In genomic region chr20:4173142-4173541, GRCh38 we compare ENCODE assay signal across 8 cellular contexts. TPM values are rescaled to one million over a fixed set of nuclear protein-coding genes. Genes with fewer than 3 reads are reported as not detected.
DNase-seq lines count a peak whose midpoint lies in the region; ATAC-seq lines count a peak whose summit lies in the region.
"Had no signal": no experiment of that assay in that cellular context is flagged by ENCODE, and none has a peak within 500 bp of the region (broad histone marks: within the 10 kb centered on the region; RNA-seq: fewer than 3 reads in every experiment).

No MANE protein-coding gene starts in this region.

- peaks cover 29% of the 10 kb centered on the region for H3K4me1 Mint-ChIP-seq in stimulated activated naive CD8-positive, alpha-beta T cell treated with anti-CD3 and anti-CD28 coated beads, Interleukin-15, Interleukin-2, amounts not matched to agents 100 ng/mL and 50 ng/mL, for 24 hours (ENCODE audit: low read depth)
- H3K4me1 Mint-ChIP-seq in T-helper 17 cell = peaks cover 13% of the 10 kb centered on the region
- peaks cover 11 to 25% of the 10 kb centered on the region in 2 donors for H3K4me1 Mint-ChIP-seq in immature natural killer cell

- no peak overlapping the region for H3K4me3 Mint-ChIP-seq in stimulated activated naive CD8-positive, alpha-beta T cell treated with anti-CD3 and anti-CD28 coated beads, Interleukin-15, Interleukin-2, amounts not matched to agents 100 ng/mL and 50 ng/mL, for 24 hours
- H3K4me3 Mint-ChIP-seq in T-helper 17 cell (peak overlapping the region; percentile 78), immature natural killer cell (peak overlapping the region; percentile 23 to 80 (median 73))

- DNase-seq in stimulated activated naive CD8-positive, alpha-beta T cell treated with anti-CD3 and anti-CD28 coated beads, Interleukin-15, Interleukin-2, amounts not matched to agents 100 U/mL and 50 U/mL, for 24 hours = no peak
- DNase-seq in T-helper 17 cell (no peak), immature natural killer cell (no peak), G401 (ENCODE audit: low spot score) (no peak)

- H3K27ac Mint-ChIP-seq in stimulated activated naive CD8-positive, alpha-beta T cell treated with anti-CD3 and anti-CD28 coated beads, Interleukin-15, Interleukin-2, amounts not matched to agents 100 ng/mL and 50 ng/mL, for 24 hours = peak overlapping the region; percentile 18
- no peak overlapping the region for H3K27ac Mint-ChIP-seq in T-helper 17 cell
- peak overlapping the region in 3 of 6 donors; percentile 0 to 36 (median 0) for H3K27ac Mint-ChIP-seq in immature natural killer cell

- in situ Hi-C loops in G401 (cut with HindIII; ENCODE audit: low sequenced_read_pairs) = no loop called here

- no peaks in the 10 kb centered on the region for H3K9me3 ChIP-seq in T-helper 17 cell (ENCODE audit: control insufficient read depth, low read length, poor library complexity, severe bottlenecking)
- H3K9me3 ChIP-seq: HAP-1 had no signal

- H3K36me3 Mint-ChIP-seq in stimulated activated naive CD8-positive, alpha-beta T cell treated with anti-CD3 and anti-CD28 coated beads, Interleukin-15, Interleukin-2, amounts not matched to agents 100 ng/mL and 50 ng/mL, for 24 hours (ENCODE audit: low read depth) = no peaks in the 10 kb centered on the region
- peaks cover 2% of the 10 kb centered on the region for H3K36me3 Mint-ChIP-seq in T-helper 17 cell (ENCODE audit: low read depth)
- no peaks in the 10 kb centered on the region for H3K36me3 Mint-ChIP-seq in immature natural killer cell

- ATAC-seq in stimulated activated naive CD8-positive, alpha-beta T cell treated with anti-CD3 and anti-CD28 coated beads, Interleukin-15, Interleukin-2, amounts not matched to agents 100 U/mL and 50 U/mL, for 24 hours = no peak
- ATAC-seq in T-helper 17 cell = no peak
- ATAC-seq in GM18870 (IDR thresholded peaks at IDR 0.05; ENCODE audit: unreplicated experiment) = no peak
- ATAC-seq in GM21447 (IDR thresholded peaks at IDR 0.05; ENCODE audit: unreplicated experiment) = no peak

- H3K9me3 Mint-ChIP-seq in stimulated activated naive CD8-positive, alpha-beta T cell treated with anti-CD3 and anti-CD28 coated beads, Interleukin-15, Interleukin-2, amounts not matched to agents 100 ng/mL and 50 ng/mL, for 24 hours = no peaks in the 10 kb centered on the region
- H3K9me3 Mint-ChIP-seq in immature natural killer cell = no peaks in the 10 kb centered on the region

- H3K27me3 Mint-ChIP-seq in stimulated activated naive CD8-positive, alpha-beta T cell treated with anti-CD3 and anti-CD28 coated beads, Interleukin-15, Interleukin-2, amounts not matched to agents 100 ng/mL and 50 ng/mL, for 24 hours = no peaks in the 10 kb centered on the region
- H3K27me3 Mint-ChIP-seq in T-helper 17 cell (no peaks in the 10 kb centered on the region), immature natural killer cell (ENCODE audit: low read depth in 3 of 3) (peaks cover 0 to 3% (median 3%) of the 10 kb centered on the region in 3 donors)

RNA-seq across cellular contexts. Expression of gene SMOX, which starts 24.5 kb away (rescaled TPM):
- 10 to 100 TPM in 1 of 2 donors, 1 to 10 TPM in 1; 3.1 to 40.8 TPM for total RNA-seq in T-helper 17 cell
- polyA plus RNA-seq in immature natural killer cell = 1 to 10 TPM in 2 of 3 donors, not detected in 1; 1.5 to 2.7 TPM
- 9.2 and 13.3 TPM in 2 replicates for total RNA-seq in G401 (2014; rRNA removed; shearing (Covaris generic))
